In genomic region chr3:66083096-66083960, GRCh38 we compare ENCODE assay signal across 17 cellular contexts. TPM values are rescaled to one million over a fixed set of nuclear protein-coding genes. Genes with fewer than 3 reads are reported as not detected.
DNase-seq lines count a peak whose midpoint lies in the region; ATAC-seq and TF ChIP-seq lines count a peak whose summit lies in the region.
"Had no signal": no experiment of that assay in that cellular context is flagged by ENCODE, and none has a peak within 500 bp of the region (broad histone marks: within the 10 kb centered on the region; RNA-seq: fewer than 3 reads in every experiment).

No MANE protein-coding gene starts in this region.

- ATAC-seq in GM23338 (peak; percentile 43), right lobe of liver (peak; percentile 43 to 71 (median 54))
- no peak for ATAC-seq in activated naive CD4-positive, alpha-beta T cell treated with anti-CD3 and anti-CD28 coated beads, Interleukin-2, amount 50 U/mL, for 72 hours
- ATAC-seq: Right ventricle myocardium inferior had no signal

- H3K4me3 ChIP-seq in GM23338 (no peak overlapping the region), SK-N-SH (ENCODE audit: low read depth in 2 of 2, low read length in 1 of 2) (no peak overlapping the region), right lobe of liver (no peak overlapping the region)
- H3K4me3 ChIP-seq in effector memory CD4-positive, alpha-beta T cell (ENCODE audit: insufficient read depth, low read depth, low read length, poor library complexity, severe bottlenecking), result no peak overlapping the region
- H3K4me3 ChIP-seq: SK-N-MC had no signal

- H3K4me3 Mint-ChIP-seq in GM23338, result no peak overlapping the region
- peak overlapping the region; percentile 22 for H3K4me3 Mint-ChIP-seq in progenitor cell of endocrine pancreas (ENCODE audit: low read depth)
- no peak overlapping the region for H3K4me3 Mint-ChIP-seq in activated T-cell treated with anti-CD3 and anti-CD28 coated beads, Interleukin-2, amount 50 U/mL, for 24 hours

- no peaks in the 10 kb centered on the region for H3K79me2 ChIP-seq in GM23338 (replicated peaks; ENCODE audit: insufficient read depth)
- H3K79me2 ChIP-seq in SK-N-SH (ENCODE audit: insufficient read depth), result no peaks in the 10 kb centered on the region

- H3K4me1 ChIP-seq in GM23338 (ENCODE audit: insufficient read depth), result no peaks in the 10 kb centered on the region
- H3K4me1 ChIP-seq in SK-N-SH (ENCODE audit: control insufficient read depth in 1 of 2, insufficient read depth in 2 of 2, low read depth in 1 of 2, low read length in 1 of 2), result no peaks in the 10 kb centered on the region; a peak in 1 of 4 replicates
- H3K4me1 ChIP-seq in right lobe of liver, result peaks cover 0 to 15% (median 3%) of the 10 kb centered on the region in 4 donors
- no peaks in the 10 kb centered on the region for H3K4me1 ChIP-seq in effector memory CD4-positive, alpha-beta T cell (ENCODE audit: control insufficient read depth, insufficient read depth, low read length, poor library complexity, severe bottlenecking)

- H3K9me2 ChIP-seq in GM23338 (ENCODE audit: insufficient read depth) (no peaks in the 10 kb centered on the region; the same call in 1 of the 2 replicates), SK-N-SH (no peaks in the 10 kb centered on the region)

- TF ChIP-seq RAD21 in SK-N-SH (IDR thresholded peaks at IDR 0.05; ENCODE audit: low read length), result no peak

- H3K4me2 ChIP-seq in GM23338 (no peak overlapping the region), SK-N-SH (no peak overlapping the region)

- DNase-seq in GM23338 (ENCODE audit: low spot score), result no peak
- no peak for DNase-seq in SK-N-SH
- no peak for DNase-seq in right lobe of liver
- no peak for DNase-seq in progenitor cell of endocrine pancreas (ENCODE audit: low spot score, unreplicated experiment)
- no peak for DNase-seq in effector memory CD4-positive, alpha-beta T cell
- no peak for DNase-seq in activated naive CD4-positive, alpha-beta T cell treated with anti-CD3 and anti-CD28 coated beads, Interleukin-2, amount 50 U/mL, for 72 hours (ENCODE audit: low spot score in 2 of 2)
- no peak for DNase-seq in activated T-cell treated with anti-CD3 and anti-CD28 coated beads, Interleukin-2, amount 50 U/mL, for 24 hours
- no peak for DNase-seq in NCI-H1092 (lab: John Stamatoyannopoulos, UW)
- DNase-seq: C1 segment of cervical spinal cord, DMS 273 treated with DMSO at 0.1 percent for 48 hours, MV-4-11, NCI-H1417 treated with DMSO at 0.1 percent for 48 hours, NCI-H1930, NCI-H2171 treated with DMSO at 0.1 percent for 48 hours, NCI-H82 had no signal

- no peaks in the 10 kb centered on the region for H4K20me1 ChIP-seq in GM23338 (replicated peaks; ENCODE audit: insufficient read depth)
- H4K20me1 ChIP-seq in SK-N-SH (ENCODE audit: insufficient read depth), result no peaks in the 10 kb centered on the region

- H3K27me3 ChIP-seq in GM23338 (ENCODE audit: insufficient read depth), result no peaks in the 10 kb centered on the region
- H3K27me3 ChIP-seq in SK-N-SH (ENCODE audit: insufficient read depth), result no peaks in the 10 kb centered on the region
- no peaks in the 10 kb centered on the region for H3K27me3 ChIP-seq in right lobe of liver
- H3K27me3 ChIP-seq in effector memory CD4-positive, alpha-beta T cell (replicated peaks; ENCODE audit: control insufficient read depth, insufficient read depth, low read length, poor library complexity, severe bottlenecking), result no peaks in the 10 kb centered on the region

- H3K36me3 Mint-ChIP-seq in GM23338 (ENCODE audit: low read depth), result no peaks in the 10 kb centered on the region
- H3K36me3 Mint-ChIP-seq in progenitor cell of endocrine pancreas (ENCODE audit: insufficient read depth), result no peaks in the 10 kb centered on the region
- no peaks in the 10 kb centered on the region for H3K36me3 Mint-ChIP-seq in activated naive CD4-positive, alpha-beta T cell treated with anti-CD3 and anti-CD28 coated beads, Interleukin-2, amount 50 U/mL, for 72 hours
- H3K36me3 Mint-ChIP-seq in activated T-cell treated with anti-CD3 and anti-CD28 coated beads, Interleukin-2, amount 50 U/mL, for 24 hours (ENCODE audit: low read depth), result no peaks in the 10 kb centered on the region

- no peaks in the 10 kb centered on the region for H3F3A ChIP-seq in GM23338 (replicated peaks; ENCODE audit: low read depth)
- peaks cover 7% of the 10 kb centered on the region for H3F3A ChIP-seq in SK-N-SH (replicated peaks; ENCODE audit: insufficient read depth)

- POLR2A ChIA-PET in SK-N-SH (lab: Yijun Ruan, JAX), result no interaction called here

- TF ChIP-seq POLR2A in right lobe of liver (IDR thresholded peaks at IDR 0.05), result no peak

- H2AFZ ChIP-seq in GM23338 (peak overlapping the region; percentile 81; the same call in 1 of the 2 replicates), SK-N-SH (ENCODE audit: low read depth) (no peak overlapping the region)

- no peaks in the 10 kb centered on the region for H3K9me3 ChIP-seq in SK-N-SH
- H3K9me3 ChIP-seq in right lobe of liver, result no peaks in the 10 kb centered on the region
- H3K9me3 ChIP-seq in effector memory CD4-positive, alpha-beta T cell (ENCODE audit: control insufficient read depth, low read length), result no peaks in the 10 kb centered on the region

- H3K9ac ChIP-seq in SK-N-SH, result no peak overlapping the region

- TF ChIP-seq CTCF in GM23338 (conservative IDR thresholded peaks at IDR 0.05; ENCODE audit: low read depth in 2 of 2) (no peak), SK-N-SH (IDR thresholded peaks at IDR 0.05) (0 out of 2 replicates have a peak, but pooled peaks have one; percentile 8), right lobe of liver (IDR thresholded peaks at IDR 0.05) (no peak), progenitor cell of endocrine pancreas (IDR thresholded peaks at IDR 0.05; ENCODE audit: unreplicated experiment) (no peak)

- H3K27me3 Mint-ChIP-seq in GM23338 (ENCODE audit: insufficient read depth, low read depth, poor library complexity) (peaks cover 6% of the 10 kb centered on the region), progenitor cell of endocrine pancreas (no peaks in the 10 kb centered on the region)
- H3K27me3 Mint-ChIP-seq in activated T-cell treated with anti-CD3 and anti-CD28 coated beads, Interleukin-2, amount 50 U/mL, for 24 hours, result peaks cover 3% of the 10 kb centered on the region

- WGBS in SK-N-SH (ENCODE audit: low lambda C conversion rate), result 88% methylated on average over 5 of the region's 5 CpGs
- WGBS in right lobe of liver (ENCODE audit: insufficient coverage, low coverage, low lambda C conversion rate, missing lambda C conversion rate), result 36% methylated on average over 3 of the region's 5 CpGs

- intact Hi-C loops in right lobe of liver (cut with DNase I), result no loop called here

- H3K36me3 ChIP-seq in GM23338 (ENCODE audit: insufficient read depth) (no peaks in the 10 kb centered on the region), SK-N-SH (replicated peaks in 1 of 2; ENCODE audit: control insufficient read depth in 1 of 2, insufficient read depth in 2 of 2, low read length in 1 of 2) (no peaks in the 10 kb centered on the region), right lobe of liver (no peaks in the 10 kb centered on the region)
- H3K36me3 ChIP-seq in effector memory CD4-positive, alpha-beta T cell (ENCODE audit: control insufficient read depth, insufficient read depth, low read length), result no peaks in the 10 kb centered on the region

- CTCF ChIA-PET in SK-N-SH (lab: Yijun Ruan, JAX), result no interaction called here

- peaks cover 11% of the 10 kb centered on the region for H3K4me1 Mint-ChIP-seq in GM23338
- H3K4me1 Mint-ChIP-seq in progenitor cell of endocrine pancreas (ENCODE audit: low read depth), result peaks cover 21% of the 10 kb centered on the region
- no peaks in the 10 kb centered on the region for H3K4me1 Mint-ChIP-seq in activated T-cell treated with anti-CD3 and anti-CD28 coated beads, Interleukin-2, amount 50 U/mL, for 24 hours (ENCODE audit: low read depth)

- TF ChIP-seq EP300 in SK-N-SH (IDR thresholded peaks at IDR 0.05; ENCODE audit: borderline replicate concordance in 1 of 2, low read depth in 1 of 2, low read length in 1 of 2), result no peak

- H3K27ac Mint-ChIP-seq in GM23338 (no peak overlapping the region), progenitor cell of endocrine pancreas (peak overlapping the region; percentile 83)
- no peak overlapping the region for H3K27ac Mint-ChIP-seq in activated naive CD4-positive, alpha-beta T cell treated with anti-CD3 and anti-CD28 coated beads, Interleukin-2, amount 50 U/mL, for 72 hours
- H3K27ac Mint-ChIP-seq in activated T-cell treated with anti-CD3 and anti-CD28 coated beads, Interleukin-2, amount 50 U/mL, for 24 hours, result no peak overlapping the region

- H3K9me3 Mint-ChIP-seq in GM23338 (no peaks in the 10 kb centered on the region), progenitor cell of endocrine pancreas (ENCODE audit: low read depth) (no peaks in the 10 kb centered on the region)
- no peaks in the 10 kb centered on the region for H3K9me3 Mint-ChIP-seq in activated naive CD4-positive, alpha-beta T cell treated with anti-CD3 and anti-CD28 coated beads, Interleukin-2, amount 50 U/mL, for 72 hours
- H3K9me3 Mint-ChIP-seq in activated T-cell treated with anti-CD3 and anti-CD28 coated beads, Interleukin-2, amount 50 U/mL, for 24 hours, result no peaks in the 10 kb centered on the region

- H3K27ac ChIP-seq in GM23338 (ENCODE audit: low read depth) (no peak overlapping the region), SK-N-SH (ENCODE audit: low read depth in 2 of 2, low read length in 1 of 2) (no peak overlapping the region), right lobe of liver (peak overlapping the region in 2 of 3 donors; percentile 16 to 49)
- no peak overlapping the region for H3K27ac ChIP-seq in effector memory CD4-positive, alpha-beta T cell (ENCODE audit: insufficient read depth, low read length, poor library complexity, severe bottlenecking)
- H3K27ac ChIP-seq: SK-N-MC had no signal

TF ChIP-seq in GM23338, 12 proteins besides CTCF, POLR2A, EP300 and RAD21 (continues in another document):
- no peak for TF ChIP-seq ZNF331 (CRISPR knock-in tag; IDR thresholded peaks at IDR 0.05; ENCODE audit: low read depth)
- no peak for TF ChIP-seq EZH2 (IDR thresholded peaks at IDR 0.05; ENCODE audit: low read depth, unreplicated experiment)

RNA-seq across cellular contexts. Expression of gene MAGI1, which starts 44.6 kb away (rescaled TPM):
- 63.8 and 71.2 TPM in 2 replicates for total RNA-seq in GM23338 (2014; rRNA removed; shearing (Covaris generic))
- polyA plus RNA-seq in GM23338 (2016; fragmentation: Nextera tagmentation; extraction: Ambion mirVana) (23.8 and 27.4 TPM in 2 replicates), SK-N-SH (2012; rRNA removed) (10.3 and 11.1 TPM in 2 replicates)
- polyA plus RNA-seq in SK-N-SH (2012; cell fraction: cytosol; rRNA removed), result 7.0 and 8.2 TPM in 2 replicates
- 21.6 and 25.4 TPM in 2 replicates for polyA plus RNA-seq in SK-N-SH (2012; cell fraction: nucleus; rRNA removed)
- total RNA-seq in right lobe of liver (10 to 100 TPM; 22.6 to 37.7 (median 26.9) TPM), progenitor cell of endocrine pancreas (142 and 150 TPM in 2 replicates)
- under 1 TPM in 1 of 2 donors, not detected in 1; 0.39 TPM for total RNA-seq in activated naive CD4-positive, alpha-beta T cell treated with anti-CD3 and anti-CD28 coated beads, Interleukin-2, amount 50 U/mL, for 72 hours

Comparison
In these comparisons a context has a peak if more than half of its experiments do, and no peak if none do; other contexts are left out.
1. ATAC-seq: peak in GM23338 (single experiment) and right lobe of liver (4 of 4); none in activated naive CD4-positive, alpha-beta T cell treated with anti-CD3 and anti-CD28 coated beads, Interleukin-2, amount 50 U/mL, for 72 hours (0 of 2).
2. H3K27ac ChIP-seq: peak in right lobe of liver (2 of 3); none in GM23338 (single experiment), SK-N-SH (0 of 2) and effector memory CD4-positive, alpha-beta T cell (single experiment).
3. RNA of gene MAGI1, which starts 44.6 kb away (total RNA-seq): 142 to 150 TPM in progenitor cell of endocrine pancreas, 63.8 to 71.2 TPM in GM23338 and 22.6 to 37.7 TPM in right lobe of liver; 0.39 TPM in activated naive CD4-positive, alpha-beta T cell treated with anti-CD3 and anti-CD28 coated beads, Interleukin-2, amount 50 U/mL, for 72 hours; every median in the first group is over 10 times any median in the second.